ENCODE assay signal across 10 cellular contexts in genomic region chr3:23763040-23763477, GRCh38. TPM values are rescaled to one million over a fixed set of nuclear protein-coding genes. Genes with fewer than 3 reads are reported as not detected.
DNase-seq lines count a peak whose midpoint lies in the region; ATAC-seq and TF ChIP-seq lines count a peak whose summit lies in the region.
"Had no signal": no experiment of that assay in that cellular context is flagged by ENCODE, and none has a peak within 500 bp of the region (broad histone marks: within the 10 kb centered on the region; RNA-seq: fewer than 3 reads in every experiment).

No MANE protein-coding gene starts in this region.

- H3K36me3 Mint-ChIP-seq in activated T-cell treated with anti-CD3 and anti-CD28 coated beads, Interleukin-2, amount 50 U/mL, for 72 hours (ENCODE audit: insufficient read depth in 2 of 2): no peaks in the 10 kb centered on the region

- intact Hi-C loops in transverse colon (cut with DNase I; ENCODE audit: low total_unique reads): no loop called here

- no peaks in the 10 kb centered on the region for H3K9me3 Mint-ChIP-seq in activated T-cell treated with anti-CD3 and anti-CD28 coated beads, Interleukin-2, amount 50 U/mL, for 72 hours

- H3K4me1 ChIP-seq in Loucy (ENCODE audit: insufficient read depth, low read length, poor library complexity, severe bottlenecking): peaks cover 42% of the 10 kb centered on the region
- no peaks in the 10 kb centered on the region for H3K4me1 ChIP-seq in mesodermal cell (ENCODE audit: control insufficient read depth, insufficient read depth, low read length, poor library complexity, severe bottlenecking)
- H3K4me1 ChIP-seq in transverse colon: peaks cover 0 to 12% (median 0%) of the 10 kb centered on the region in 4 donors

- TF ChIP-seq CTCF in Loucy (conservative IDR thresholded peaks at IDR 0.05; ENCODE audit: low read length) (no peak), cardiac fibroblast (IDR thresholded peaks at IDR 0.05; ENCODE audit: low read depth, low read length) (no peak), transverse colon (IDR thresholded peaks at IDR 0.05) (no peak)

- H3K27me3 ChIP-seq in Loucy (ENCODE audit: insufficient read depth, low read length, poor library complexity, severe bottlenecking) (no peaks in the 10 kb centered on the region), transverse colon (no peaks in the 10 kb centered on the region)

- no peaks in the 10 kb centered on the region for H3K36me3 ChIP-seq in Loucy (ENCODE audit: insufficient read depth, low read length)
- H3K36me3 ChIP-seq in mesodermal cell (ENCODE audit: control insufficient read depth, insufficient read depth, low read length): no peaks in the 10 kb centered on the region
- no peaks in the 10 kb centered on the region for H3K36me3 ChIP-seq in transverse colon

- WGBS in mesodermal cell (ENCODE audit: insufficient coverage in 2 of 2), 2 experiments: 81 to 83% methylated on average over 3 to 4 of the region's 9 CpGs
- 30 to 44% methylated on average over 2 to 9 of the region's 9 CpGs for WGBS in transverse colon (ENCODE audit: low coverage in 1 of 2), 2 donors

- peak overlapping the region; percentile 8 for H3K27ac ChIP-seq in mesodermal cell (ENCODE audit: low read depth, low read length, severe bottlenecking)
- H3K27ac ChIP-seq in transverse colon: peak overlapping the region in 3 of 4 donors; percentile 32 to 57 (median 45)
- H3K27ac ChIP-seq: VCaP had no signal

- peak overlapping the region in 1 of 2 donors; percentile 27 for H3K4me3 Mint-ChIP-seq in activated T-cell treated with anti-CD3 and anti-CD28 coated beads, Interleukin-2, amount 50 U/mL, for 72 hours

- H3K4me1 Mint-ChIP-seq in activated T-cell treated with anti-CD3 and anti-CD28 coated beads, Interleukin-2, amount 50 U/mL, for 72 hours (ENCODE audit: low read depth): peaks cover 33% of the 10 kb centered on the region

- no peak for ATAC-seq in activated T-cell treated with anti-CD3 and anti-CD28 coated beads, Interleukin-2, amount 50 U/mL, for 72 hours (replicated peaks in 1 of 2)
- no peak for ATAC-seq in GM21717 (IDR thresholded peaks at IDR 0.05; ENCODE audit: unreplicated experiment)

- H4K20me1 ChIP-seq in Loucy (ENCODE audit: insufficient read depth, low read length, poor library complexity, severe bottlenecking): no peaks in the 10 kb centered on the region

- DNase-seq in cardiac fibroblast (ENCODE audit: low read depth in 2 of 2) (peak; percentile 25 to 48), transverse colon (no peak), CD1c-positive myeloid dendritic cell (ENCODE audit: extremely low spot score) (no peak), OCI-M1 (lab: John Stamatoyannopoulos, UW) (no peak)
- DNase-seq in activated T-cell treated with anti-CD3 and anti-CD28 coated beads, Interleukin-2, amount 50 U/mL, for 72 hours: no peak
- DNase-seq: NCI-H1694 treated with DMSO at 0.1 percent for 48 hours had no signal

- no peak for TF ChIP-seq EP300 in transverse colon (IDR thresholded peaks at IDR 0.05; ENCODE audit: low read depth)

- no peak overlapping the region for H3K9ac ChIP-seq in Loucy (ENCODE audit: low read depth, low read length, poor library complexity, severe bottlenecking)

- H3K79me2 ChIP-seq in Loucy (ENCODE audit: insufficient read depth, low read length): no peaks in the 10 kb centered on the region

- no peak for TF ChIP-seq POLR2A in transverse colon (IDR thresholded peaks at IDR 0.05)

- no peaks in the 10 kb centered on the region for H3K9me2 ChIP-seq in Loucy (replicated peaks; ENCODE audit: low read depth, low read length)

- H3K4me3 ChIP-seq in Loucy (ENCODE audit: low read length, poor library complexity, severe bottlenecking) (no peak overlapping the region), cardiac fibroblast (replicated peaks in 1 of 2; ENCODE audit: low read depth in 2 of 2, low read length in 2 of 2) (peak overlapping the region in 1 of 2 donors; percentile 37), mesodermal cell (ENCODE audit: extremely low read depth, insufficient read depth, low read length, poor library complexity, severe bottlenecking) (no peak overlapping the region), transverse colon (peak overlapping the region in 1 of 4 donors; percentile 31)

- H2AFZ ChIP-seq in Loucy (ENCODE audit: low read length): peak overlapping the region; percentile 74; the same call in 1 of the 2 replicates

- H3K4me2 ChIP-seq in Loucy (ENCODE audit: low read depth, low read length, poor library complexity, severe bottlenecking): peak overlapping the region; percentile 11

- no peaks in the 10 kb centered on the region for H3K9me3 ChIP-seq in Loucy (ENCODE audit: insufficient read depth, low read depth, low read length)
- no peaks in the 10 kb centered on the region for H3K9me3 ChIP-seq in mesodermal cell (ENCODE audit: control insufficient read depth, low read length)
- H3K9me3 ChIP-seq in transverse colon: no peaks in the 10 kb centered on the region

- H3K27ac Mint-ChIP-seq in activated T-cell treated with anti-CD3 and anti-CD28 coated beads, Interleukin-2, amount 50 U/mL, for 72 hours: no peak overlapping the region

- H3K27me3 Mint-ChIP-seq in activated T-cell treated with anti-CD3 and anti-CD28 coated beads, Interleukin-2, amount 50 U/mL, for 72 hours (ENCODE audit: low read depth): no peaks in the 10 kb centered on the region

- in situ Hi-C loops in transverse colon (cut with MboI; ENCODE audit: low pct_ligation_motif_present in 1 of 4, low pct_unique_long_range_greater_than_20kb in 1 of 4, low sequenced_read_pairs in 3 of 4): no loop called here

- peaks cover 17% of the 10 kb centered on the region for H3F3A ChIP-seq in Loucy (ENCODE audit: low read depth)

RNA-seq across cellular contexts. Expression of gene UBE2E1, which starts 42.7 kb away (rescaled TPM):
- polyA plus RNA-seq in mesodermal cell (2013, experiment 1 of 2): 162 TPM
- polyA plus RNA-seq in mesodermal cell (2013, experiment 2 of 2): 155 TPM
- 100 to 1,000 TPM in 1 of 4 donors, 10 to 100 TPM in 3; 62.0 to 109 (median 76.9) TPM for total RNA-seq in transverse colon
- 10 to 100 TPM; 76.2 to 78.4 TPM for total RNA-seq in activated T-cell treated with anti-CD3 and anti-CD28 coated beads, Interleukin-2, amount 50 U/mL, for 72 hours

Comparison
In these comparisons a context has a peak if more than half of its experiments do, and no peak if none do; other contexts are left out.
1. DNase-seq: peak in cardiac fibroblast (2 of 2); none in transverse colon (single experiment), activated T-cell treated with anti-CD3 and anti-CD28 coated beads, Interleukin-2, amount 50 U/mL, for 72 hours (0 of 2), CD1c-positive myeloid dendritic cell (single experiment) and OCI-M1 (single experiment).